1 cellular context compared by ENCODE assay signal in the genomic region with DNA sequence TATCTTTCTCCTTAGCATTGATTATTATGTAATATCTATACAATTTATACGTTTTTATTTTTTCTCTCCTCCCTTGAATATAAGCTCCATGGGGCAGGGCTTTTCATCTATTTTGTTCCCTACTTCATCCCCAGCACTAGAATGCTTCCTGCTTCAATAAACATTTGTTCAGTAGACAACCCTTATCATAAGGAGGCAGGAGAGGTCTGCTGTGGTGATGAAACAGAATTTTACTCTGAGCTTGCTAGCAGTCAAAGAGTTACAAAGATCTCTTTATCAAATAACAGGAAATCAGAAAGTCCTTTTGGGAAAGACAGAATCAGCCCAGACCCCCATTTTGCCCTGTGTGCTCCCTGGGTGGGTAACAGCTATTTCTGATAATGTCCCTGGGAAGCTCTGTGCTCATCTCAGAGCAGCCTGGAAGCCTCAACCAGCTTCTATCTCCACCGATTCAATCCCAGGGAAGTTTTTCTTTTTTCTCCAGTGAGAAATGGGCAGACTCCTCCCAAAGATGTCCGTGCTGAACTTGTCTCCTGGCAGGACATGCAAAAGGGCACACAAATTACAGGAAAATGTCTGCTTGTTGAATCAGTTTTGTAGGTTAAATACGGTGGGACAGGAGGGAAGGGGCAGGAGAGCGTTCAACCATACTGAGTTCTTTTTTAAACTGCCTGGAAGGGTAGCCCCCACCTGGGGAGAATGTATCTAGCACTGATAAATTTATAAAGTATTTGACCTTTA.
TF ChIP-seq lines count a peak whose summit lies in the region.

No MANE protein-coding gene starts in this region.

TF ChIP-seq in SK-N-SH, 30 proteins besides CTCF, POLR2A, EP300 and RAD21 (continued from another document):
- TF ChIP-seq, protein P1, sequence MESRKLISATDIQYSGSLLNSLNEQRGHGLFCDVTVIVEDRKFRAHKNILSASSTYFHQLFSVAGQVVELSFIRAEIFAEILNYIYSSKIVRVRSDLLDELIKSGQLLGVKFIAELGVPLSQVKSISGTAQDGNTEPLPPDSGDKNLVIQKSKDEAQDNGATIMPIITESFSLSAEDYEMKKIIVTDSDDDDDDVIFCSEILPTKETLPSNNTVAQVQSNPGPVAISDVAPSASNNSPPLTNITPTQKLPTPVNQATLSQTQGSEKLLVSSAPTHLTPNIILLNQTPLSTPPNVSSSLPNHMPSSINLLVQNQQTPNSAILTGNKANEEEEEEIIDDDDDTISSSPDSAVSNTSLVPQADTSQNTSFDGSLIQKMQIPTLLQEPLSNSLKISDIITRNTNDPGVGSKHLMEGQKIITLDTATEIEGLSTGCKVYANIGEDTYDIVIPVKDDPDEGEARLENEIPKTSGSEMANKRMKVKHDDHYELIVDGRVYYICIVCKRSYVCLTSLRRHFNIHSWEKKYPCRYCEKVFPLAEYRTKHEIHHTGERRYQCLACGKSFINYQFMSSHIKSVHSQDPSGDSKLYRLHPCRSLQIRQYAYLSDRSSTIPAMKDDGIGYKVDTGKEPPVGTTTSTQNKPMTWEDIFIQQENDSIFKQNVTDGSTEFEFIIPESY (IDR thresholded peaks at IDR 0.05; ENCODE audit: borderline replicate concordance, low read depth) = no peak
- TF ChIP-seq NRF1 (IDR thresholded peaks at IDR 0.05; ENCODE audit: low read depth, low read length) = no peak
- no peak for TF ChIP-seq SMC3 (IDR thresholded peaks at IDR 0.05; ENCODE audit: low read depth, low read length)
TF ChIP-seq in SK-N-SH: peak in this region for 0.
